Comparison of ENCODE assay signal across 27 cellular contexts in genomic region chr2:239470151-239470900, GRCh38.
DNase-seq lines count a peak whose midpoint lies in the region; ATAC-seq and TF ChIP-seq lines count a peak whose summit lies in the region.
"Had no signal": no experiment of that assay in that cellular context is flagged by ENCODE, and none has a peak within 500 bp of the region (broad histone marks: within the 10 kb centered on the region; RNA-seq: fewer than 3 reads in every experiment).

No MANE protein-coding gene starts in this region.

- H3K18ac ChIP-seq in H9 (ENCODE audit: insufficient read length, low read depth, low read length) = no peak overlapping the region

- H3K36me3 Mint-ChIP-seq in CD14-positive monocyte (no peaks in the 10 kb centered on the region), H9 (ENCODE audit: insufficient read depth in 1 of 3, low read depth in 3 of 3) (peaks cover 0 to 3% (median 2%) of the 10 kb centered on the region in 3 experiments; a peak in 3 of 7 replicates)
- H3K36me3 Mint-ChIP-seq: CD8-positive, alpha-beta memory T cell had no signal

- H2BK15ac ChIP-seq in H9 (ENCODE audit: low read depth, low read length) = no peak overlapping the region

- H2BK120ac ChIP-seq in H9 (ENCODE audit: low read depth, low read length, poor library complexity, severe bottlenecking) = no peak overlapping the region

- peaks cover 7 to 14% (median 12%) of the 10 kb centered on the region in 3 donors for H3K27me3 Mint-ChIP-seq in CD14-positive monocyte (ENCODE audit: low read depth in 3 of 3)
- peaks cover 13% of the 10 kb centered on the region for H3K27me3 Mint-ChIP-seq in H9 (ENCODE audit: low read depth)

- no peak overlapping the region for H4K8ac ChIP-seq in H9 (replicated peaks; ENCODE audit: insufficient read length, low read depth, low read length)

- no CpG with 5 or more reads among the region's 14 CpGs for WGBS in H9 (ENCODE audit: extremely low coverage, insufficient read length, low lambda C conversion rate)
- WGBS in stomach, 5 donors = 84 to 90% (median 89%) methylated on average over 13 to 14 of the region's 14 CpGs

- H3K9ac ChIP-seq in H9 (ENCODE audit: extremely low read depth, insufficient read length, low read length) = no peak overlapping the region
- no peak overlapping the region for H3K9ac ChIP-seq in colonic mucosa (ENCODE audit: low read depth in 2 of 2, low read length in 2 of 2)
- H3K9ac ChIP-seq: KMS-11 had no signal

- DNase-seq in CD14-positive monocyte (ENCODE audit: low spot score) (peak; percentile 7), H9 (peak; percentile 2), mesenteric fat pad (ENCODE audit: low spot score) (peak; percentile 67), stomach (peak; percentile 4), epidermal melanocyte (ENCODE audit: insufficient read length, low spot score) (no peak), colonic mucosa (no peak)
- DNase-seq: DMS 273 treated with DMSO at 0.1 percent for 48 hours, DMS79, EL, GDM1, IMR-90, MM.1S, NCI-H1417, NCI-H1694, NCI-H2029 treated with DMSO at 0.1 percent for 48 hours, NCI-H446 treated with DMSO at 0.1 percent for 48 hours, NCI-H526, Right ventricle myocardium superior, RPMI8226 had no signal

- H3K14ac ChIP-seq in H9 (ENCODE audit: insufficient read depth, low read length) = no peak overlapping the region

- no peak overlapping the region for H3K4me2 ChIP-seq in H9 (ENCODE audit: insufficient read depth, insufficient read length, low read length)
- H3K4me2 ChIP-seq: KMS-11 had no signal

- no peak for TF ChIP-seq EP300 in stomach (IDR thresholded peaks at IDR 0.05)

- peaks cover 0 to 3% (median 0%) of the 10 kb centered on the region in 7 donors for H3K9me3 Mint-ChIP-seq in CD14-positive monocyte
- peaks cover 11 to 12% of the 10 kb centered on the region in 2 experiments; a peak in 4 of 5 replicates for H3K9me3 Mint-ChIP-seq in H9
- H3K9me3 Mint-ChIP-seq: CD8-positive, alpha-beta memory T cell had no signal

- H4K20me1 ChIP-seq in H9 (ENCODE audit: control insufficient read depth, insufficient read depth, insufficient read length) = peaks cover 3% of the 10 kb centered on the region

- H3K56ac ChIP-seq in H9 (ENCODE audit: insufficient read length, low read depth, low read length) = no peak overlapping the region

- H3K36me3 ChIP-seq in stomach (no peaks in the 10 kb centered on the region), colonic mucosa (no peaks in the 10 kb centered on the region)
- H3K36me3 ChIP-seq: SJSA1 had no signal

- H3K4me3 Mint-ChIP-seq in CD14-positive monocyte (no peak overlapping the region), H9 (no peak overlapping the region)
- H3K4me3 Mint-ChIP-seq: B cell; CD8-positive, alpha-beta memory T cell had no signal

- no peak overlapping the region for H4K5ac ChIP-seq in H9 (ENCODE audit: insufficient read length, low read depth, low read length)

- no peak overlapping the region for H2AFZ ChIP-seq in H9 (ENCODE audit: low read length)

- no peaks in the 10 kb centered on the region for H3K27me3 ChIP-seq in H9 (ENCODE audit: insufficient read depth, low read length)
- peaks cover 0 to 6% (median 0%) of the 10 kb centered on the region in 3 donors for H3K27me3 ChIP-seq in stomach
- H3K27me3 ChIP-seq in colonic mucosa = no peaks in the 10 kb centered on the region

- TF ChIP-seq CTCF in CD14-positive monocyte (IDR thresholded peaks at IDR 0.05) = no peak
- TF ChIP-seq CTCF in H9 (conservative IDR thresholded peaks at IDR 0.05) = no peak
- TF ChIP-seq CTCF in stomach (IDR thresholded peaks at IDR 0.05) = no peak
- TF ChIP-seq CTCF in colonic mucosa (IDR thresholded peaks at IDR 0.05) = no peak

- H3T11ph ChIP-seq in H9 (ENCODE audit: low read length) = no peak overlapping the region

- H3K79me2 ChIP-seq in H9 (ENCODE audit: insufficient read depth, low read length) = no peaks in the 10 kb centered on the region; the same call in 1 of the 2 replicates

- no peak overlapping the region for H2BK12ac ChIP-seq in H9 (ENCODE audit: insufficient read length, low read depth, low read length)

- no peaks in the 10 kb centered on the region for H3K79me1 ChIP-seq in H9 (ENCODE audit: insufficient read depth, low read depth, low read length, poor library complexity, severe bottlenecking)

- H3K27ac ChIP-seq in H9 (ENCODE audit: insufficient read length, low read depth, low read length) (no peak overlapping the region), stomach (no peak overlapping the region), colonic mucosa (no peak overlapping the region)
- H3K27ac ChIP-seq: C4-2B, KMS-11, SJSA1 had no signal

- H3K4me1 Mint-ChIP-seq in CD14-positive monocyte (peaks cover 16% of the 10 kb centered on the region), H9 (peaks cover 0 to 4% of the 10 kb centered on the region in 2 experiments; a peak in 2 of 4 replicates)
- H3K4me1 Mint-ChIP-seq: B cell; CD8-positive, alpha-beta memory T cell had no signal

- H3K9me3 ChIP-seq in H9 (ENCODE audit: control insufficient read depth, low read depth, low read length) (no peaks in the 10 kb centered on the region), stomach (no peaks in the 10 kb centered on the region), colonic mucosa (no peaks in the 10 kb centered on the region)
- H3K9me3 ChIP-seq: SJSA1 had no signal

- H2BK5ac ChIP-seq in H9 (ENCODE audit: insufficient read length, low read length) = no peak overlapping the region

- H3K27ac Mint-ChIP-seq in CD14-positive monocyte (peak overlapping the region in 1 of 7 donors; percentile 57), H9 (peak overlapping the region in 1 of 3 experiments; percentile 23; a peak in 1 of 7 replicates)
- H3K27ac Mint-ChIP-seq: B cell; CD8-positive, alpha-beta memory T cell had no signal

- no peaks in the 10 kb centered on the region for H3K23me2 ChIP-seq in H9 (ENCODE audit: insufficient read length, low read depth, low read length, poor library complexity, severe bottlenecking)

- no peak overlapping the region for H4K91ac ChIP-seq in H9 (ENCODE audit: insufficient read length, low read depth, low read length)

- H3K4ac ChIP-seq in H9 (ENCODE audit: low read depth, low read length) = no peak overlapping the region

- H2BK20ac ChIP-seq in H9 (ENCODE audit: low read depth, low read length, poor library complexity, severe bottlenecking) = no peak overlapping the region

- H3K23ac ChIP-seq in H9 (ENCODE audit: insufficient read length, low read depth, low read length) = no peak overlapping the region

- intact Hi-C loops in CD14-positive monocyte (cut with micrococcal nuclease) (loop anchor here in 1 of 2 donors (10.0 kb wide), 1 partner anchor 56 kb away; no protein-coding TSS in a partner anchor), stomach (cut with DNase I; ENCODE audit: low total_unique reads) (no loop called here), colonic mucosa (cut with DNase I) (no loop called here)

- ATAC-seq in GM18505 (IDR thresholded peaks at IDR 0.05; ENCODE audit: unreplicated experiment) = no peak
- ATAC-seq: GM12878, HCT116 had no signal

- H3K4me3 ChIP-seq in stomach (no peak overlapping the region), colonic mucosa (no peak overlapping the region)
- H3K4me3 ChIP-seq: GM12878, SJSA1 had no signal

- TF ChIP-seq POLR2A in stomach (IDR thresholded peaks at IDR 0.05) (no peak), GM18505 (IDR thresholded peaks at IDR 0.05; ENCODE audit: borderline replicate concordance, extremely low read depth, insufficient read depth, insufficient read length) (no peak)

- H3K4me1 ChIP-seq in H9 (ENCODE audit: insufficient read depth, low read length) (no peaks in the 10 kb centered on the region), stomach (peaks cover 0 to 7% (median 2%) of the 10 kb centered on the region in 4 donors), colonic mucosa (no peaks in the 10 kb centered on the region)
- H3K4me1 ChIP-seq: SJSA1 had no signal

- H2AK5ac ChIP-seq in H9 (ENCODE audit: insufficient read length, low read length) = no peak overlapping the region

Comparison
In these comparisons a context has a peak if more than half of its experiments do, and no peak if none do; other contexts are left out.
1. DNase-seq: peak in CD14-positive monocyte (single experiment), H9 (single experiment), mesenteric fat pad (single experiment) and stomach (single experiment); none in epidermal melanocyte (single experiment) and colonic mucosa (single experiment).